In the genomic region with DNA sequence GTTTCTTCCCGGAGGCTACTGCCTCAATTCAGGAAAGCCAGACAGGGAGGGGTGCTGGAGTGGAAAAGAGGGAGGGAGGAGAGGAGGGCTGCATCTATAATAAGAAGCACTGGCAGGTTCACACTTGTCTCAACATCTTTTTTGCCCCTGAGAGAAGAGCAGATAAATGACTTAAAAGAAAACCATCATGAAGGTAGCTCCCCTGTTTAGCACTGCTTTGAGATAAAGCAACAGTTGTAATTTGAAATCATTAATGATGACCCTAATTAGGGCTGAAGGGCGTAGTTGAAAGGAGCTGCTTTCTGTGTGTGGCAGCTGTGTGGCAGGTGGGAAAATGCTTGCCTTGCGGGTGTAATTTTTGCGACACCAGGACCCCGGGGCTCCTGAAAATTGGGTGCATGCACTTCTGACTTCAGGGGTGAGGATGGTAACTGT, we compare ENCODE assay signal across 8 cellular contexts.
A peak's percentile ranks its signal among the peaks of the same experiment; 100 is the strongest.
DNase-seq lines count a peak whose midpoint lies in the region; ATAC-seq and TF ChIP-seq lines count a peak whose summit lies in the region.

No MANE protein-coding gene starts in this region.

- TF ChIP-seq CTCF in type B pancreatic cell (conservative IDR thresholded peaks at IDR 0.05), result no peak

- no peaks in the 10 kb centered on the region for H3K9me3 Mint-ChIP-seq in activated T-cell treated with anti-CD3 and anti-CD28 coated beads, Interleukin-2, amount 50 U/mL, for 72 hours
- H3K9me3 Mint-ChIP-seq in central memory CD8-positive, alpha-beta T cell, result no peaks in the 10 kb centered on the region
- no peaks in the 10 kb centered on the region for H3K9me3 Mint-ChIP-seq in memory B cell
- H3K9me3 Mint-ChIP-seq in type B pancreatic cell, result no peaks in the 10 kb centered on the region

- H3K27ac Mint-ChIP-seq in activated T-cell treated with anti-CD3 and anti-CD28 coated beads, Interleukin-2, amount 50 U/mL, for 72 hours, result no peak overlapping the region
- H3K27ac Mint-ChIP-seq in central memory CD8-positive, alpha-beta T cell (ENCODE audit: low read depth), result no peak overlapping the region
- H3K27ac Mint-ChIP-seq in memory B cell, result no peak overlapping the region
- H3K27ac Mint-ChIP-seq in type B pancreatic cell, result peak overlapping the region; percentile 78

- H3K4me1 Mint-ChIP-seq in activated T-cell treated with anti-CD3 and anti-CD28 coated beads, Interleukin-2, amount 50 U/mL, for 72 hours (ENCODE audit: low read depth), result peaks cover 13% of the 10 kb centered on the region
- H3K4me1 Mint-ChIP-seq in central memory CD8-positive, alpha-beta T cell, result peaks cover 4% of the 10 kb centered on the region
- peaks cover 13% of the 10 kb centered on the region for H3K4me1 Mint-ChIP-seq in memory B cell
- peaks cover 27% of the 10 kb centered on the region for H3K4me1 Mint-ChIP-seq in type B pancreatic cell (ENCODE audit: unreplicated experiment)

- DNase-seq in activated T-cell treated with anti-CD3 and anti-CD28 coated beads, Interleukin-2, amount 50 U/mL, for 72 hours, result no peak
- DNase-seq in activated T-cell treated with anti-CD3 and anti-CD28 coated beads, Interleukin-2, amount 50 U/mL, for 48 hours, result no peak
- no peak for DNase-seq in central memory CD8-positive, alpha-beta T cell (ENCODE audit: low spot score in 2 of 2)
- DNase-seq in memory B cell (ENCODE audit: low spot score in 2 of 2), result no peak
- DNase-seq in type B pancreatic cell (ENCODE audit: extremely low spot score, unreplicated experiment), result no peak
- no peak for DNase-seq in activated T-cell treated with anti-CD3 and anti-CD28 coated beads for 4 hours

- ATAC-seq in activated T-cell treated with anti-CD3 and anti-CD28 coated beads, Interleukin-2, amount 50 U/mL, for 72 hours (replicated peaks in 1 of 2), result no peak
- no peak for ATAC-seq in central memory CD8-positive, alpha-beta T cell (replicated peaks; ENCODE audit: extremely low read depth, poor library complexity, severe bottlenecking)
- no peak for ATAC-seq in memory B cell (ENCODE audit: low read depth)
- no peak for ATAC-seq in GM21360 (IDR thresholded peaks at IDR 0.05; ENCODE audit: unreplicated experiment)
- no peak for ATAC-seq in GM18498 (IDR thresholded peaks at IDR 0.05; ENCODE audit: unreplicated experiment)

- peak overlapping the region; percentile 69 to 76 for H3K4me3 Mint-ChIP-seq in activated T-cell treated with anti-CD3 and anti-CD28 coated beads, Interleukin-2, amount 50 U/mL, for 72 hours
- H3K4me3 Mint-ChIP-seq in central memory CD8-positive, alpha-beta T cell, result peak overlapping the region; percentile 55
- H3K4me3 Mint-ChIP-seq in memory B cell (peak overlapping the region; percentile 32), type B pancreatic cell (peak overlapping the region; percentile 89)

- H3K36me3 Mint-ChIP-seq in activated T-cell treated with anti-CD3 and anti-CD28 coated beads, Interleukin-2, amount 50 U/mL, for 72 hours (ENCODE audit: insufficient read depth in 2 of 2), result no peaks in the 10 kb centered on the region
- peaks cover 3% of the 10 kb centered on the region for H3K36me3 Mint-ChIP-seq in central memory CD8-positive, alpha-beta T cell (ENCODE audit: insufficient read depth)
- no peaks in the 10 kb centered on the region for H3K36me3 Mint-ChIP-seq in memory B cell
- H3K36me3 Mint-ChIP-seq in type B pancreatic cell, result no peaks in the 10 kb centered on the region

- peaks cover 74% of the 10 kb centered on the region for H3K27me3 Mint-ChIP-seq in activated T-cell treated with anti-CD3 and anti-CD28 coated beads, Interleukin-2, amount 50 U/mL, for 72 hours (ENCODE audit: low read depth)
- H3K27me3 Mint-ChIP-seq in central memory CD8-positive, alpha-beta T cell, result peaks cover 75% of the 10 kb centered on the region
- H3K27me3 Mint-ChIP-seq in memory B cell (peaks cover 20% of the 10 kb centered on the region), type B pancreatic cell (peaks cover 38% of the 10 kb centered on the region)

Comparison
In these comparisons a context has a peak if more than half of its experiments do, and no peak if none do; other contexts are left out.
1. H3K4me3 Mint-ChIP-seq: peak in every context shown above with its lines; median percentile 89 in type B pancreatic cell; 72 in activated T-cell treated with anti-CD3 and anti-CD28 coated beads, Interleukin-2, amount 50 U/mL, for 72 hours; 55 in central memory CD8-positive, alpha-beta T cell; 32 in memory B cell.